In the genomic region with DNA sequence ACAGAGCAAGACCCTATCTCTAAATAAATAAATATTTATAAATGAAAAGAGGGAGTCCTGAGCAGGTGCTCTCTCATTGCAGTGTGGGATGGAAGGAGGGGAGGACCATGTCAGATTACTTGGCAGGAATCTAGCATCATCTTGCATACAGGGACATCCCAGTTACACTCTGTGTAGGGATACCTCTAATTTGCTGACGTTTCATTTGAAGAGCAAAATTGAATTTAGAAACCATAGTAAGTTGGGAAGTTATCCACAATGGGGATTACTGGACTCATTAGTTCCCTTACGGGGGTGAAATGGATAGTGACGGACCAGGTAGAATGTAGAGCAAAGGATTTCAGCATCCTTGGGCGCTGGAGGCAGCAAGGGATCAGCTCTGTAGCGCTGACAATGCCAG, we compare ENCODE assay signal across 2 cellular contexts.
TF ChIP-seq lines count a peak whose summit lies in the region.

No MANE protein-coding gene starts in this region.

TF ChIP-seq in GM12891, 5 proteins besides CTCF, POLR2A, EP300 and RAD21:
- no peak for TF ChIP-seq TAF1 (IDR thresholded peaks at IDR 0.05; ENCODE audit: low read depth, low read length)
- no peak for TF ChIP-seq POU2F2 (IDR thresholded peaks at IDR 0.05; ENCODE audit: low read depth, low read length)
- no peak for TF ChIP-seq POLR2AphosphoS5 (IDR thresholded peaks at IDR 0.05; ENCODE audit: low read depth, low read length)
- no peak for TF ChIP-seq PAX5 (IDR thresholded peaks at IDR 0.05; ENCODE audit: insufficient read depth, low read length, severe bottlenecking)
- TF ChIP-seq SPI1 (IDR thresholded peaks at IDR 0.05; ENCODE audit: low read depth, low read length): no peak

TF ChIP-seq in K562, 482 proteins besides CTCF, POLR2A, EP300 and RAD21:
- TF ChIP-seq ZNF133 (CRISPR knock-in tag; IDR thresholded peaks at IDR 0.05) (no peak), NEUROD1 (IDR thresholded peaks at IDR 0.05; ENCODE audit: borderline replicate concordance, low read depth, low read length, partially characterized antibody) (no peak), ZNF431 (CRISPR knock-in tag; IDR thresholded peaks at IDR 0.05) (no peak), ARID3B (CRISPR knock-in tag; IDR thresholded peaks at IDR 0.05; ENCODE audit: borderline replicate concordance) (no peak), ZNF408 (CRISPR knock-in tag; IDR thresholded peaks at IDR 0.05; ENCODE audit: low read depth) (no peak), SMAD1 (IDR thresholded peaks at IDR 0.05; ENCODE audit: low read depth, low read length, partially characterized antibody) (no peak), DEAF1 (CRISPR knock-in tag; IDR thresholded peaks at IDR 0.05) (no peak), CREB1 (IDR thresholded peaks at IDR 0.05) (no peak), CREB1 (CRISPR knock-in tag; IDR thresholded peaks at IDR 0.05) (no peak), MAFK (IDR thresholded peaks at IDR 0.05; ENCODE audit: low read length) (peak; percentile 47; the same call in 1 of the 2 replicates), MAFG (tag; conservative IDR thresholded peaks at IDR 0.05) (0 out of 2 replicates have a peak, but pooled peaks have one; percentile 35), LARP7 (IDR thresholded peaks at IDR 0.05) (no peak), NFXL1 (CRISPR knock-in tag; IDR thresholded peaks at IDR 0.05) (no peak), ELF1 (tag; IDR thresholded peaks at IDR 0.05) (no peak), FUS (optimal IDR thresholded peaks at IDR 0.05; ENCODE audit: low read depth, low read length) (no peak), C11orf30 (IDR thresholded peaks at IDR 0.05; ENCODE audit: low read depth) (peak; percentile 51; the same call in 1 of the 2 replicates), MAFF (IDR thresholded peaks at IDR 0.05; ENCODE audit: low read length) (peak; percentile 6; the same call in 1 of the 2 replicates), ELF2 (CRISPR knock-in tag; IDR thresholded peaks at IDR 0.05) (no peak), STAG1 (CRISPR knock-in tag; IDR thresholded peaks at IDR 0.05; ENCODE audit: borderline replicate concordance) (no peak), PHTF2 (CRISPR knock-in tag; IDR thresholded peaks at IDR 0.05) (no peak), KDM5B (IDR thresholded peaks at IDR 0.05; ENCODE audit: insufficient replicate concordance, low read depth, low read length) (no peak), CBX1 (IDR thresholded peaks at IDR 0.05; ENCODE audit: low read depth) (no peak), ZNF717 (CRISPR knock-in tag; IDR thresholded peaks at IDR 0.05) (no peak), ZC3H4 (CRISPR knock-in tag; IDR thresholded peaks at IDR 0.05; ENCODE audit: borderline replicate concordance) (no peak), PHF21A (IDR thresholded peaks at IDR 0.05; ENCODE audit: borderline replicate concordance, low read depth) (no peak), SREBF1 (IDR thresholded peaks at IDR 0.05; ENCODE audit: borderline replicate concordance, low read depth, low read length) (no peak), E4F1 (CRISPR knock-in tag; IDR thresholded peaks at IDR 0.05; ENCODE audit: borderline replicate concordance) (no peak), ZNF316 (IDR thresholded peaks at IDR 0.05) (peak; percentile 60; the same call in 1 of the 2 replicates), ZNF707 (CRISPR knock-in tag; conservative IDR thresholded peaks at IDR 0.05) (no peak), ZNF165 (CRISPR knock-in tag; IDR thresholded peaks at IDR 0.05; ENCODE audit: borderline replicate concordance) (no peak), SAFB2 (IDR thresholded peaks at IDR 0.05; ENCODE audit: borderline replicate concordance, low read depth, low read length, severe bottlenecking) (no peak), ZNF143 (CRISPR knock-in tag; IDR thresholded peaks at IDR 0.05) (no peak)
- TF ChIP-seq, protein P1, sequence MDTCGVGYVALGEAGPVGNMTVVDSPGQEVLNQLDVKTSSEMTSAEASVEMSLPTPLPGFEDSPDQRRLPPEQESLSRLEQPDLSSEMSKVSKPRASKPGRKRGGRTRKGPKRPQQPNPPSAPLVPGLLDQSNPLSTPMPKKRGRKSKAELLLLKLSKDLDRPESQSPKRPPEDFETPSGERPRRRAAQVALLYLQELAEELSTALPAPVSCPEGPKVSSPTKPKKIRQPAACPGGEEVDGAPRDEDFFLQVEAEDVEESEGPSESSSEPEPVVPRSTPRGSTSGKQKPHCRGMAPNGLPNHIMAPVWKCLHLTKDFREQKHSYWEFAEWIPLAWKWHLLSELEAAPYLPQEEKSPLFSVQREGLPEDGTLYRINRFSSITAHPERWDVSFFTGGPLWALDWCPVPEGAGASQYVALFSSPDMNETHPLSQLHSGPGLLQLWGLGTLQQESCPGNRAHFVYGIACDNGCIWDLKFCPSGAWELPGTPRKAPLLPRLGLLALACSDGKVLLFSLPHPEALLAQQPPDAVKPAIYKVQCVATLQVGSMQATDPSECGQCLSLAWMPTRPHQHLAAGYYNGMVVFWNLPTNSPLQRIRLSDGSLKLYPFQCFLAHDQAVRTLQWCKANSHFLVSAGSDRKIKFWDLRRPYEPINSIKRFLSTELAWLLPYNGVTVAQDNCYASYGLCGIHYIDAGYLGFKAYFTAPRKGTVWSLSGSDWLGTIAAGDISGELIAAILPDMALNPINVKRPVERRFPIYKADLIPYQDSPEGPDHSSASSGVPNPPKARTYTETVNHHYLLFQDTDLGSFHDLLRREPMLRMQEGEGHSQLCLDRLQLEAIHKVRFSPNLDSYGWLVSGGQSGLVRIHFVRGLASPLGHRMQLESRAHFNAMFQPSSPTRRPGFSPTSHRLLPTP (IDR thresholded peaks at IDR 0.05; ENCODE audit: borderline replicate concordance, extremely low read depth, insufficient read length): no peak
- TF ChIP-seq, protein P2, sequence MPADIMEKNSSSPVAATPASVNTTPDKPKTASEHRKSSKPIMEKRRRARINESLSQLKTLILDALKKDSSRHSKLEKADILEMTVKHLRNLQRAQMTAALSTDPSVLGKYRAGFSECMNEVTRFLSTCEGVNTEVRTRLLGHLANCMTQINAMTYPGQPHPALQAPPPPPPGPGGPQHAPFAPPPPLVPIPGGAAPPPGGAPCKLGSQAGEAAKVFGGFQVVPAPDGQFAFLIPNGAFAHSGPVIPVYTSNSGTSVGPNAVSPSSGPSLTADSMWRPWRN (IDR thresholded peaks at IDR 0.05; ENCODE audit: low read depth): no peak
- TF ChIP-seq, protein P3, sequence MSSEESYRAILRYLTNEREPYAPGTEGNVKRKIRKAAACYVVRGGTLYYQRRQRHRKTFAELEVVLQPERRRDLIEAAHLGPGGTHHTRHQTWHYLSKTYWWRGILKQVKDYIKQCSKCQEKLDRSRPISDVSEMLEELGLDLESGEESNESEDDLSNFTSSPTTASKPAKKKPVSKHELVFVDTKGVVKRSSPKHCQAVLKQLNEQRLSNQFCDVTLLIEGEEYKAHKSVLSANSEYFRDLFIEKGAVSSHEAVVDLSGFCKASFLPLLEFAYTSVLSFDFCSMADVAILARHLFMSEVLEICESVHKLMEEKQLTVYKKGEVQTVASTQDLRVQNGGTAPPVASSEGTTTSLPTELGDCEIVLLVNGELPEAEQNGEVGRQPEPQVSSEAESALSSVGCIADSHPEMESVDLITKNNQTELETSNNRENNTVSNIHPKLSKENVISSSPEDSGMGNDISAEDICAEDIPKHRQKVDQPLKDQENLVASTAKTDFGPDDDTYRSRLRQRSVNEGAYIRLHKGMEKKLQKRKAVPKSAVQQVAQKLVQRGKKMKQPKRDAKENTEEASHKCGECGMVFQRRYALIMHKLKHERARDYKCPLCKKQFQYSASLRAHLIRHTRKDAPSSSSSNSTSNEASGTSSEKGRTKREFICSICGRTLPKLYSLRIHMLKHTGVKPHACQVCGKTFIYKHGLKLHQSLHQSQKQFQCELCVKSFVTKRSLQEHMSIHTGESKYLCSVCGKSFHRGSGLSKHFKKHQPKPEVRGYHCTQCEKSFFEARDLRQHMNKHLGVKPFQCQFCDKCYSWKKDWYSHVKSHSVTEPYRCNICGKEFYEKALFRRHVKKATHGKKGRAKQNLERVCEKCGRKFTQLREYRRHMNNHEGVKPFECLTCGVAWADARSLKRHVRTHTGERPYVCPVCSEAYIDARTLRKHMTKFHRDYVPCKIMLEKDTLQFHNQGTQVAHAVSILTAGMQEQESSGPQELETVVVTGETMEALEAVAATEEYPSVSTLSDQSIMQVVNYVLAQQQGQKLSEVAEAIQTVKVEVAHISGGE (CRISPR knock-in tag; IDR thresholded peaks at IDR 0.05): no peak
- TF ChIP-seq, protein P4, sequence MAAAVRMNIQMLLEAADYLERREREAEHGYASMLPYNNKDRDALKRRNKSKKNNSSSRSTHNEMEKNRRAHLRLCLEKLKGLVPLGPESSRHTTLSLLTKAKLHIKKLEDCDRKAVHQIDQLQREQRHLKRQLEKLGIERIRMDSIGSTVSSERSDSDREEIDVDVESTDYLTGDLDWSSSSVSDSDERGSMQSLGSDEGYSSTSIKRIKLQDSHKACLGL (CRISPR knock-in tag; IDR thresholded peaks at IDR 0.05; ENCODE audit: borderline replicate concordance, poor library complexity, severe bottlenecking): no peak
- TF ChIP-seq, protein P5, sequence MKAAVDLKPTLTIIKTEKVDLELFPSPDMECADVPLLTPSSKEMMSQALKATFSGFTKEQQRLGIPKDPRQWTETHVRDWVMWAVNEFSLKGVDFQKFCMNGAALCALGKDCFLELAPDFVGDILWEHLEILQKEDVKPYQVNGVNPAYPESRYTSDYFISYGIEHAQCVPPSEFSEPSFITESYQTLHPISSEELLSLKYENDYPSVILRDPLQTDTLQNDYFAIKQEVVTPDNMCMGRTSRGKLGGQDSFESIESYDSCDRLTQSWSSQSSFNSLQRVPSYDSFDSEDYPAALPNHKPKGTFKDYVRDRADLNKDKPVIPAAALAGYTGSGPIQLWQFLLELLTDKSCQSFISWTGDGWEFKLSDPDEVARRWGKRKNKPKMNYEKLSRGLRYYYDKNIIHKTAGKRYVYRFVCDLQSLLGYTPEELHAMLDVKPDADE (conservative IDR thresholded peaks at IDR 0.05; ENCODE audit: control insufficient read depth, low read depth, low read length): no peak
- TF ChIP-seq, protein P6, sequence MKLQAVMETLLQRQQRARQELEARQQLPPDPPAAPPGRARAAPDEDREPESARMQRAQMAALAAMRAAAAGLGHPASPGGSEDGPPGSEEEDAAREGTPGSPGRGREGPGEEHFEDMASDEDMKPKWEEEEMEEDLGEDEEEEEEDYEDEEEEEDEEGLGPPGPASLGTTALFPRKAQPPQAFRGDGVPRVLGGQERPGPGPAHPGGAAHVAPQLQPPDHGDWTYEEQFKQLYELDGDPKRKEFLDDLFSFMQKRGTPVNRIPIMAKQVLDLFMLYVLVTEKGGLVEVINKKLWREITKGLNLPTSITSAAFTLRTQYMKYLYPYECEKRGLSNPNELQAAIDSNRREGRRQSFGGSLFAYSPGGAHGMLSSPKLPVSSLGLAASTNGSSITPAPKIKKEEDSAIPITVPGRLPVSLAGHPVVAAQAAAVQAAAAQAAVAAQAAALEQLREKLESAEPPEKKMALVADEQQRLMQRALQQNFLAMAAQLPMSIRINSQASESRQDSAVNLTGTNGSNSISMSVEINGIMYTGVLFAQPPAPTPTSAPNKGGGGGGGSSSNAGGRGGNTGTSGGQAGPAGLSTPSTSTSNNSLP (IDR thresholded peaks at IDR 0.05; ENCODE audit: borderline replicate concordance, low read depth, low read length): no peak
- TF ChIP-seq, protein P7, sequence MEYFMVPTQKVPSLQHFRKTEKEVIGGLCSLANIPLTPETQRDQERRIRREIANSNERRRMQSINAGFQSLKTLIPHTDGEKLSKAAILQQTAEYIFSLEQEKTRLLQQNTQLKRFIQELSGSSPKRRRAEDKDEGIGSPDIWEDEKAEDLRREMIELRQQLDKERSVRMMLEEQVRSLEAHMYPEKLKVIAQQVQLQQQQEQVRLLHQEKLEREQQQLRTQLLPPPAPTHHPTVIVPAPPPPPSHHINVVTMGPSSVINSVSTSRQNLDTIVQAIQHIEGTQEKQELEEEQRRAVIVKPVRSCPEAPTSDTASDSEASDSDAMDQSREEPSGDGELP (CRISPR knock-in tag; IDR thresholded peaks at IDR 0.05; ENCODE audit: borderline replicate concordance): no peak
